1 cellular context compared by ENCODE assay signal in the genomic region with DNA sequence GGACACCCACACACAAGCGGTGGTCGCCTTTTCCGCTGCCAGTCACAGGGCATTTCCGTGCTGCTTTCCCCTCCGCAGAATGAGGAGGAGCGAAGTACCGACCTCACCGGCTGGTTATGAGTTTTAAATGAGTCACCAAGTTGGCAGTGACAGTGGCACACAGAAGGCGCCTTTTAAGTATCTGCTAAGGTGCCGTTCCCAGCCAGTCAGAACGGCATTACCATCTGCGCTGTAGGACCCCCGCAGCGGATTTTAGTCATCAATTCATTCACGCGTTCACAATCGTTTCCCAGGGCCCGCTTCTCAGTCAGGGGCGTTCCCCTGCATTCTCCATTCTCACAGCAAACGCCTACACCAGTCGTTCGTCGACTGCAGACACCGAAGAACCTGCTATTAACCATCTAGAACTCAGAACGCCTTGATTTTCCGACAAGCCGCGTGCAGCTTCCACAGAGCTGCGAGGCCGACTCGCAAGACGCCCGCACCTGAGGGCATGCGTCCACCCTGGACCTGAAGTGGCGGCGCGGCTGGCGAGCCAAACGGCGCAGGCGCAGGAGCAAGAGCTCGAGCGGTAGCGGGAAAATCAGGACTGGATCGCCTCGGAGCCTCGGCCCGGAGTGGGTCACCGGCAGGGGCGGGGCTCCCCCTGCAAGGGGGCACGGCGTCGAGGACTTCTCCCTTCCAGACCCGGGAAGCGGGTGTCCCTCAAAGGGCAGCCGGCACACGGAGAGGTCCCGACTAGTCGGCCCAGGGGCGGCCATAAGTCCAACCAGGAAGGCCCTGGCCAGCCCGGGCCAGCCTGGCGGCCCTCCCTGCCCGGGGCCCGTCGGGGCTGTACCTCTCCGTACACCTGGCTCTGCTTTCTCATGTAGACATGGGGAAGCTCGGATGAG.
A peak's percentile ranks its signal among the peaks of the same experiment; 100 is the strongest.
TF ChIP-seq lines count a peak whose summit lies in the region.

No MANE protein-coding gene starts in this region.

TF ChIP-seq in SK-N-SH, 30 proteins besides CTCF, POLR2A, EP300 and RAD21 (continued from another document):
- TF ChIP-seq YY1 (IDR thresholded peaks at IDR 0.05; ENCODE audit: low read depth) = no peak; the same call in 1 of the 2 replicates
- no peak for TF ChIP-seq EZH2phosphoT487 (IDR thresholded peaks at IDR 0.05; ENCODE audit: borderline replicate concordance, low read depth)
- no peak for TF ChIP-seq GABPA (IDR thresholded peaks at IDR 0.05; ENCODE audit: low read depth)
- TF ChIP-seq TEAD4 (IDR thresholded peaks at IDR 0.05; ENCODE audit: borderline replicate concordance, insufficient read depth) = no peak
- peak; percentile 78 for TF ChIP-seq NRF1 (IDR thresholded peaks at IDR 0.05; ENCODE audit: low read depth, low read length)
- TF ChIP-seq RXRA (IDR thresholded peaks at IDR 0.05; ENCODE audit: borderline replicate concordance, low read depth) = no peak
- no peak; the same call in 1 of the 2 replicates for TF ChIP-seq SIN3A (IDR thresholded peaks at IDR 0.05; ENCODE audit: borderline replicate concordance, low read depth, low read length)
- no peak for TF ChIP-seq RCOR1 (IDR thresholded peaks at IDR 0.05; ENCODE audit: low read length)
- no peak for TF ChIP-seq FOXJ3 (CRISPR knock-in tag; IDR thresholded peaks at IDR 0.05)
- TF ChIP-seq REST (IDR thresholded peaks at IDR 0.05; ENCODE audit: low read depth, low read length) = no peak
- peak; percentile 85 for TF ChIP-seq POLR2AphosphoS5 (IDR thresholded peaks at IDR 0.05; ENCODE audit: low read depth, low read length)
- TF ChIP-seq RFX5 (IDR thresholded peaks at IDR 0.05; ENCODE audit: low read length) = no peak
- no peak for TF ChIP-seq FOXM1 (IDR thresholded peaks at IDR 0.05; ENCODE audit: low read depth)
- peak; percentile 91 for TF ChIP-seq MXI1 (IDR thresholded peaks at IDR 0.05; ENCODE audit: low read depth, low read length)
- TF ChIP-seq, protein P1, sequence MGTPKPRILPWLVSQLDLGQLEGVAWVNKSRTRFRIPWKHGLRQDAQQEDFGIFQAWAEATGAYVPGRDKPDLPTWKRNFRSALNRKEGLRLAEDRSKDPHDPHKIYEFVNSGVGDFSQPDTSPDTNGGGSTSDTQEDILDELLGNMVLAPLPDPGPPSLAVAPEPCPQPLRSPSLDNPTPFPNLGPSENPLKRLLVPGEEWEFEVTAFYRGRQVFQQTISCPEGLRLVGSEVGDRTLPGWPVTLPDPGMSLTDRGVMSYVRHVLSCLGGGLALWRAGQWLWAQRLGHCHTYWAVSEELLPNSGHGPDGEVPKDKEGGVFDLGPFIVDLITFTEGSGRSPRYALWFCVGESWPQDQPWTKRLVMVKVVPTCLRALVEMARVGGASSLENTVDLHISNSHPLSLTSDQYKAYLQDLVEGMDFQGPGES (IDR thresholded peaks at IDR 0.05; ENCODE audit: low read depth, low read length) = no peak
- TF ChIP-seq ZBTB33 (IDR thresholded peaks at IDR 0.05; ENCODE audit: borderline replicate concordance, low read depth) = no peak
- peak; percentile 51 for TF ChIP-seq CHD2 (IDR thresholded peaks at IDR 0.05; ENCODE audit: low read length, partially characterized antibody)
- TF ChIP-seq, protein P2, sequence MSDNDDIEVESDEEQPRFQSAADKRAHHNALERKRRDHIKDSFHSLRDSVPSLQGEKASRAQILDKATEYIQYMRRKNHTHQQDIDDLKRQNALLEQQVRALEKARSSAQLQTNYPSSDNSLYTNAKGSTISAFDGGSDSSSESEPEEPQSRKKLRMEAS (IDR thresholded peaks at IDR 0.05; ENCODE audit: low read depth) = peak; percentile 99
- 0 out of 2 replicates have a peak, but pooled peaks have one; percentile 46 for TF ChIP-seq TAF1 (IDR thresholded peaks at IDR 0.05; ENCODE audit: borderline replicate concordance, low read depth, low read length)
- TF ChIP-seq, protein P3, sequence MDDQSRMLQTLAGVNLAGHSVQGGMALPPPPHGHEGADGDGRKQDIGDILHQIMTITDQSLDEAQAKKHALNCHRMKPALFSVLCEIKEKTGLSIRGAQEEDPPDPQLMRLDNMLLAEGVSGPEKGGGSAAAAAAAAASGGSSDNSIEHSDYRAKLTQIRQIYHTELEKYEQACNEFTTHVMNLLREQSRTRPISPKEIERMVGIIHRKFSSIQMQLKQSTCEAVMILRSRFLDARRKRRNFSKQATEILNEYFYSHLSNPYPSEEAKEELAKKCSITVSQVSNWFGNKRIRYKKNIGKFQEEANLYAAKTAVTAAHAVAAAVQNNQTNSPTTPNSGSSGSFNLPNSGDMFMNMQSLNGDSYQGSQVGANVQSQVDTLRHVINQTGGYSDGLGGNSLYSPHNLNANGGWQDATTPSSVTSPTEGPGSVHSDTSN (IDR thresholded peaks at IDR 0.05) = peak; percentile 5; the same call in 1 of the 2 replicates
- no peak for TF ChIP-seq MEF2A (IDR thresholded peaks at IDR 0.05; ENCODE audit: borderline replicate concordance, low read depth)
